ENCODE assay signal across 8 cellular contexts in genomic region chr7:78261739-78262138, GRCh38.
"Had no signal": no experiment of that assay in that cellular context is flagged by ENCODE, and none has a peak within 500 bp of the region (broad histone marks: within the 10 kb centered on the region; RNA-seq: fewer than 3 reads in every experiment).

No MANE protein-coding gene starts in this region.

- H3K27me3 Mint-ChIP-seq: IgD-negative memory B cell had no signal

- H3K4me3 ChIP-seq: K562 had no signal

- ATAC-seq: HepG2, K562 had no signal

- H3K9me3 Mint-ChIP-seq: IgD-negative memory B cell had no signal

- H3K9ac ChIP-seq: KMS-11 had no signal

- H3K4me3 Mint-ChIP-seq: IgD-negative memory B cell had no signal

- H3K27ac ChIP-seq: HL-60, KMS-11 had no signal

- H3K36me3 Mint-ChIP-seq: IgD-negative memory B cell had no signal

- H3K4me1 Mint-ChIP-seq: IgD-negative memory B cell had no signal

- H3K4me2 ChIP-seq: KMS-11 had no signal

- DNase-seq: IMR-90, KBM-7, KG1 had no signal

- H3K27ac Mint-ChIP-seq: IgD-negative memory B cell had no signal
